In the genomic region with DNA sequence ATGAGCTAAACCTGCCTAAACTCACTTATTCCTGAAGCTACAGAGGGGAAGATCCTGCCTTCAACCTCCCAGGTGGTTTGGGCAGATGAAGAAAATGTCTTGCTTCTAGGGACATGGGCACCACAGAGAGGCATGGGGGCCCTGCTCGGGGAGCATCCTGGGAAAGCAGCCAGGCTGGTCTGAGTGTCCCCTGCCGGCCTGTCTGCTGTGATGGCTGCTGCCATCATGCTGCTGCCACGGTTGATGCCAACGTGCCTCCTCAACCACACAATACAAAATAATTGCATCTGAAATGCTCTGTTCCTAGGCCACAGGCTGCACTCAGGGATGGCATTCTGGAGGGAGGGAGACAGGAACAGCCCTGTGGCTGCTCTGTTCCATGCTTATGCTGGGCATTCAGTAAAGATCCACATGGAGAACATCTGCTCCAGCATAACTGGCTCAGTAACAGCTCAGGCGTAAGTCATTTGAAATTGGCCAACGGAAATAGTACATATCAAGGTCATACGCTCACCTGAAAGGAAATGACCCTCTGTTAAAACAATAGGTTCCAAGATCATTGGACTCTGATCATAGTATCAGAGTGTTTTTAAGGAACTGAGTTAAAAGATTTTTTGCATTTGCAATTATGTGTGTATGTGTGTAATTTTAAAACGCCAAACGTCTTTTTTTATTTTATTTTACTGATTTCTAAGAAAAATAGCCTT, we compare ENCODE assay signal across 19 cellular contexts.
DNase-seq lines count a peak whose midpoint lies in the region; ATAC-seq and TF ChIP-seq lines count a peak whose summit lies in the region.
"Had no signal": no experiment of that assay in that cellular context is flagged by ENCODE, and none has a peak within 500 bp of the region (broad histone marks: within the 10 kb centered on the region; RNA-seq: fewer than 3 reads in every experiment).

No MANE protein-coding gene starts in this region.

- DNase-seq in Caco-2 (no peak), SW480 (ENCODE audit: low spot score) (peak; percentile 31), hepatocyte (ENCODE audit: low spot score) (no peak), posterior vena cava (ENCODE audit: low spot score) (peak; percentile 62), osteoblast (ENCODE audit: insufficient read length, low spot score, missing footprints) (no peak), occipital lobe (lab: John Stamatoyannopoulos, UW) (no peak), NCI-H2171 treated with DMSO at 0.1 percent for 48 hours (lab: John Stamatoyannopoulos, UW) (no peak)
- DNase-seq: CD8-positive, alpha-beta memory T cell; DMS79 treated with DMSO at 0.1 percent for 48 hours; H7; IMR-90; NCI-H1417 treated with DMSO at 0.1 percent for 48 hours; NCI-H2029; NCI-H2171; NCI-H446; SHP77 had no signal

- no peak for ATAC-seq in GM19467 (IDR thresholded peaks at IDR 0.05; ENCODE audit: unreplicated experiment)

- H3K36me3 Mint-ChIP-seq in Caco-2 (ENCODE audit: insufficient read depth, unreplicated experiment): peaks cover 100% of the 10 kb centered on the region
- H3K36me3 Mint-ChIP-seq: CD8-positive, alpha-beta memory T cell had no signal

- whole genome bisulfite sequencing in hepatocyte (ENCODE audit: low lambda C conversion rate, missing lambda C conversion rate): 88% methylated on average over 9 of the region's 9 CpGs

- H4K20me1 ChIP-seq in hepatocyte (ENCODE audit: insufficient read depth, poor library complexity, severe bottlenecking) (no peaks in the 10 kb centered on the region), osteoblast (ENCODE audit: insufficient read depth, low read length) (peaks cover 8% of the 10 kb centered on the region)

- no peaks in the 10 kb centered on the region for H3K27me3 Mint-ChIP-seq in Caco-2 (ENCODE audit: insufficient read depth, unreplicated experiment)
- H3K27me3 Mint-ChIP-seq: CD8-positive, alpha-beta memory T cell had no signal

- H3K4me3 ChIP-seq in Caco-2 (ENCODE audit: low read depth, low read length) (no peak overlapping the region), hepatocyte (no peak overlapping the region), osteoblast (ENCODE audit: insufficient read depth, low read length) (no peak overlapping the region)
- H3K4me3 ChIP-seq: SK-N-MC had no signal

- H3K4me1 ChIP-seq in Caco-2 (peaks cover 15% of the 10 kb centered on the region), hepatocyte (ENCODE audit: insufficient read depth) (peaks cover 5% of the 10 kb centered on the region), osteoblast (ENCODE audit: insufficient read depth, low read length) (peaks cover 7% of the 10 kb centered on the region)

- H3K9me3 ChIP-seq in Caco-2 (no peaks in the 10 kb centered on the region), hepatocyte (ENCODE audit: low read depth) (no peaks in the 10 kb centered on the region), osteoblast (ENCODE audit: low read depth, low read length) (no peaks in the 10 kb centered on the region)

- H3K27ac Mint-ChIP-seq in Caco-2 (ENCODE audit: unreplicated experiment): peak overlapping the region; percentile 35
- H3K27ac Mint-ChIP-seq: CD8-positive, alpha-beta memory T cell had no signal

- H3K9me2 ChIP-seq in hepatocyte (replicated peaks; ENCODE audit: insufficient read depth): no peaks in the 10 kb centered on the region

- no peaks in the 10 kb centered on the region for H3K27me3 ChIP-seq in Caco-2 (replicated peaks; ENCODE audit: control insufficient read depth, insufficient read depth, low read length)
- no peaks in the 10 kb centered on the region for H3K27me3 ChIP-seq in hepatocyte
- no peaks in the 10 kb centered on the region for H3K27me3 ChIP-seq in osteoblast (ENCODE audit: insufficient read depth, low read length)

- no peak overlapping the region for H3K4me3 Mint-ChIP-seq in Caco-2 (ENCODE audit: unreplicated experiment)
- H3K4me3 Mint-ChIP-seq: CD8-positive, alpha-beta memory T cell had no signal

- intact Hi-C loops in Caco-2 (cut with micrococcal nuclease; ENCODE audit: unreplicated experiment): loop anchor here (1.0 kb wide), 1 partner anchor 10 kb away; no protein-coding TSS in a partner anchor
- intact Hi-C loops in posterior vena cava (cut with DNase I): no loop called here

- POLR2A ChIA-PET in Caco-2 (lab: Charles Lee): no interaction called here

- TF ChIP-seq CTCF in Caco-2 (IDR thresholded peaks at IDR 0.05; ENCODE audit: insufficient read depth in 1 of 2, low read depth in 1 of 2, low read length in 1 of 2, severe bottlenecking in 1 of 2, unreplicated experiment in 1 of 2) (no peak), hepatocyte (IDR thresholded peaks at IDR 0.05; ENCODE audit: poor library complexity) (no peak), osteoblast (IDR thresholded peaks at IDR 0.05; ENCODE audit: extremely low read depth, low read depth, low read length) (no peak)

- no TSS peak for BruUV-seq in Caco-2 (replicated peaks; lab: Mats Ljungman, UMichigan)

- no peak overlapping the region for H2AFZ ChIP-seq in hepatocyte
- no peak overlapping the region for H2AFZ ChIP-seq in osteoblast (ENCODE audit: low read length)

- H3K79me2 ChIP-seq in hepatocyte (peaks cover 9% of the 10 kb centered on the region), osteoblast (ENCODE audit: insufficient read depth, low read length) (no peaks in the 10 kb centered on the region)

- no peaks in the 10 kb centered on the region for H3K9me3 Mint-ChIP-seq in Caco-2 (ENCODE audit: unreplicated experiment)

- H3K27ac ChIP-seq in hepatocyte (peak overlapping the region; percentile 39), osteoblast (ENCODE audit: low read depth, low read length) (no peak overlapping the region)
- H3K27ac ChIP-seq: HL-60, SK-N-MC had no signal

- CTCF ChIA-PET in Caco-2 (lab: Charles Lee): interaction anchor here (1.4 kb wide), 1 partner anchor 17 kb away, joined by 3 read pairs; no protein-coding TSS in a partner anchor

- H3K4me2 ChIP-seq in hepatocyte (no peak overlapping the region), osteoblast (ENCODE audit: insufficient read depth, low read length) (no peak overlapping the region)

- peaks cover 13% of the 10 kb centered on the region for H3K36me3 ChIP-seq in Caco-2 (ENCODE audit: control insufficient read depth, insufficient read depth, low read length)
- no peaks in the 10 kb centered on the region for H3K36me3 ChIP-seq in hepatocyte (replicated peaks; ENCODE audit: insufficient read depth, low read depth)
- peaks cover 70% of the 10 kb centered on the region for H3K36me3 ChIP-seq in osteoblast (ENCODE audit: insufficient read depth, low read length)

- peaks cover 11% of the 10 kb centered on the region for H3K4me1 Mint-ChIP-seq in Caco-2 (ENCODE audit: low read depth, unreplicated experiment)
- H3K4me1 Mint-ChIP-seq: CD8-positive, alpha-beta memory T cell had no signal

Comparison
In these comparisons a context has a peak if more than half of its experiments do, and no peak if none do; other contexts are left out.
1. DNase-seq: peak in SW480 (single experiment) and posterior vena cava (single experiment); none in Caco-2 (0 of 2), hepatocyte (single experiment), osteoblast (single experiment), occipital lobe (single experiment) and NCI-H2171 treated with DMSO at 0.1 percent for 48 hours (single experiment).